In genomic region chr6:104161960-104162669, GRCh38 we compare ENCODE assay signal across 21 cellular contexts.
DNase-seq lines count a peak whose midpoint lies in the region; ATAC-seq and TF ChIP-seq lines count a peak whose summit lies in the region.
"Had no signal": no experiment of that assay in that cellular context is flagged by ENCODE, and none has a peak within 500 bp of the region (broad histone marks: within the 10 kb centered on the region; RNA-seq: fewer than 3 reads in every experiment).

No MANE protein-coding gene starts in this region.

- H3K27ac Mint-ChIP-seq in CD4-positive, alpha-beta memory T cell, result no peak overlapping the region
- H3K27ac Mint-ChIP-seq: activated B cell treated with CpG ODN at 0.5 μM for 24 hours; memory B cell; stimulated activated naive B cell treated with anti-CD40 and anti-IgM and Interleukin-4, amounts not matched to agents 10 μg/mL and 1 μg/mL and 100 μg/mL, for 72 hours had no signal

- no peak overlapping the region for H2BK12ac ChIP-seq in neuronal stem cell (ENCODE audit: low read length)

- H3K23ac ChIP-seq in neuronal stem cell (ENCODE audit: low read depth, low read length, poor library complexity), result no peak overlapping the region

- ATAC-seq in HG03159 (IDR thresholded peaks at IDR 0.05; ENCODE audit: unreplicated experiment) (no peak), HG03196 (IDR thresholded peaks at IDR 0.05; ENCODE audit: unreplicated experiment) (no peak)
- ATAC-seq: stimulated activated naive B cell treated with anti-CD40 and anti-IgM and Interleukin-4, amounts not matched to agents 10 μg/mL and 1 μg/mL and 100 μg/mL, for 72 hours; upper lobe of right lung had no signal

- no peak overlapping the region for H3K9ac ChIP-seq in neuronal stem cell (ENCODE audit: low read depth, low read length, poor library complexity)

- H2BK120ac ChIP-seq in neuronal stem cell (ENCODE audit: low read depth, low read length), result no peak overlapping the region

- intact Hi-C loops in PC-9 (cut with micrococcal nuclease; ENCODE audit: unreplicated experiment), result no loop called here
- intact Hi-C loops in CD4-positive, alpha-beta memory T cell (cut with micrococcal nuclease), result no loop called here

- H2AK5ac ChIP-seq in neuronal stem cell (ENCODE audit: low read depth, low read length), result no peak overlapping the region

- H3K14ac ChIP-seq in neuronal stem cell (ENCODE audit: low read length), result no peak overlapping the region

- H3K4me3 ChIP-seq in PC-9, result no peak overlapping the region
- no peak overlapping the region for H3K4me3 ChIP-seq in epithelial cell of esophagus (ENCODE audit: low read length)
- no peak overlapping the region for H3K4me3 ChIP-seq in neuronal stem cell (ENCODE audit: low read length in 2 of 2)
- H3K4me3 ChIP-seq in CD4-positive, alpha-beta memory T cell (ENCODE audit: low read length in 2 of 2), result no peak overlapping the region
- H3K4me3 ChIP-seq: upper lobe of right lung had no signal

- no peaks in the 10 kb centered on the region for H3K4me1 Mint-ChIP-seq in CD4-positive, alpha-beta memory T cell
- H3K4me1 Mint-ChIP-seq: activated B cell treated with CpG ODN at 0.5 μM for 24 hours; memory B cell; stimulated activated naive B cell treated with anti-CD40 and anti-IgM and Interleukin-4, amounts not matched to agents 10 μg/mL and 1 μg/mL and 100 μg/mL, for 72 hours had no signal

- no peak overlapping the region for H3K4me3 Mint-ChIP-seq in CD4-positive, alpha-beta memory T cell
- H3K4me3 Mint-ChIP-seq: activated B cell treated with CpG ODN at 0.5 μM for 24 hours; memory B cell; stimulated activated naive B cell treated with anti-CD40 and anti-IgM and Interleukin-4, amounts not matched to agents 10 μg/mL and 1 μg/mL and 100 μg/mL, for 72 hours had no signal

- H3K9me3 Mint-ChIP-seq in CD4-positive, alpha-beta memory T cell, result peaks cover 0 to 17% (median 5%) of the 10 kb centered on the region in 8 donors

- DNase-seq in ELR (ENCODE audit: low read depth) (peak; percentile 68), PC-9 (peak in 1 of 2 experiments; percentile 30), epithelial cell of esophagus (ENCODE audit: low read depth) (peak; percentile 63), neuronal stem cell (ENCODE audit: low spot score) (no peak), NCI-H146 (lab: John Stamatoyannopoulos, UW) (no peak)
- DNase-seq in CD4-positive, alpha-beta memory T cell, result no peak
- DNase-seq: activated B cell treated with CpG ODN at 0.5 μM for 24 hours; activated effector memory CD4-positive, alpha-beta T cell treated with Interleukin-2 at 50 U/mL for 16 hours; AML-193; DMS 273 treated with DMSO at 0.1 percent for 48 hours; effector CD4-positive, alpha-beta T cell; KG1; NCI-H1436; small intestine; stimulated activated naive B cell treated with anti-CD40 and anti-IgM and Interleukin-4, amounts not matched to agents 10 μg/mL and 1 μg/mL and 100 μg/mL, for 72 hours; SW 1271; upper lobe of right lung had no signal

- no peak overlapping the region for H2BK5ac ChIP-seq in neuronal stem cell (ENCODE audit: low read length)

- no peaks in the 10 kb centered on the region for H4K20me1 ChIP-seq in PC-9 (ENCODE audit: insufficient read depth)

- H3K27ac ChIP-seq in PC-9 (no peak overlapping the region; the same call in 1 of the 2 replicates), neuronal stem cell (replicated peaks; ENCODE audit: low read length) (no peak overlapping the region)
- H3K27ac ChIP-seq in CD4-positive, alpha-beta memory T cell (ENCODE audit: low read depth, low read length), result no peak overlapping the region
- H3K27ac ChIP-seq: HL-60, upper lobe of right lung had no signal

- TF ChIP-seq CTCF in PC-9 (conservative IDR thresholded peaks at IDR 0.05), result no peak
- TF ChIP-seq CTCF in epithelial cell of esophagus (IDR thresholded peaks at IDR 0.05; ENCODE audit: insufficient read depth, low read depth, low read length, missing control alignments), result no peak

- no peaks in the 10 kb centered on the region for H3K27me3 Mint-ChIP-seq in CD4-positive, alpha-beta memory T cell
- H3K27me3 Mint-ChIP-seq: activated B cell treated with CpG ODN at 0.5 μM for 24 hours; memory B cell; stimulated activated naive B cell treated with anti-CD40 and anti-IgM and Interleukin-4, amounts not matched to agents 10 μg/mL and 1 μg/mL and 100 μg/mL, for 72 hours had no signal

- H3K18ac ChIP-seq in neuronal stem cell (ENCODE audit: low read length), result no peak overlapping the region

- H3K9me2 ChIP-seq in PC-9 (ENCODE audit: insufficient read depth), result no peaks in the 10 kb centered on the region

- no peaks in the 10 kb centered on the region for H3F3A ChIP-seq in PC-9 (ENCODE audit: insufficient read depth, low read depth)

- no peaks in the 10 kb centered on the region for H3K36me3 Mint-ChIP-seq in CD4-positive, alpha-beta memory T cell
- H3K36me3 Mint-ChIP-seq: memory B cell; stimulated activated naive B cell treated with anti-CD40 and anti-IgM and Interleukin-4, amounts not matched to agents 10 μg/mL and 1 μg/mL and 100 μg/mL, for 72 hours had no signal

- no peak overlapping the region for H3K4ac ChIP-seq in neuronal stem cell (ENCODE audit: low read length)

- H3K36me3 ChIP-seq in PC-9 (ENCODE audit: low read depth) (no peaks in the 10 kb centered on the region), neuronal stem cell (replicated peaks in 1 of 2; ENCODE audit: control insufficient read depth in 2 of 2, insufficient read depth in 2 of 2, low read length in 2 of 2) (no peaks in the 10 kb centered on the region)
- H3K36me3 ChIP-seq in CD4-positive, alpha-beta memory T cell (ENCODE audit: insufficient read depth, low read length), result no peaks in the 10 kb centered on the region
- H3K36me3 ChIP-seq: upper lobe of right lung had no signal

- H3K4me1 ChIP-seq in PC-9 (replicated peaks; ENCODE audit: insufficient read depth), result no peaks in the 10 kb centered on the region
- peaks cover 2 to 4% of the 10 kb centered on the region in 2 donors for H3K4me1 ChIP-seq in neuronal stem cell (ENCODE audit: control insufficient read depth in 2 of 2, insufficient read depth in 1 of 2, low read depth in 1 of 2, low read length in 2 of 2)
- H3K4me1 ChIP-seq in CD4-positive, alpha-beta memory T cell (ENCODE audit: insufficient read depth, low read length), result no peaks in the 10 kb centered on the region
- H3K4me1 ChIP-seq: upper lobe of right lung had no signal

- H2AFZ ChIP-seq in PC-9 (0 out of 2 replicates have a peak overlapping the region, but pooled peaks have one; percentile 10), neuronal stem cell (ENCODE audit: low read length) (peak overlapping the region; percentile 81)

- no peak overlapping the region for H2BK15ac ChIP-seq in neuronal stem cell (ENCODE audit: low read length)

- H3K27me3 ChIP-seq in PC-9 (ENCODE audit: insufficient read depth, low read depth) (no peaks in the 10 kb centered on the region), neuronal stem cell (ENCODE audit: control insufficient read depth in 3 of 3, insufficient read depth in 3 of 3, low read depth in 1 of 3, low read length in 3 of 3) (no peaks in the 10 kb centered on the region)
- H3K27me3 ChIP-seq in CD4-positive, alpha-beta memory T cell (ENCODE audit: insufficient read depth, low read length), result no peaks in the 10 kb centered on the region
- H3K27me3 ChIP-seq: upper lobe of right lung had no signal

- WGBS in neuronal stem cell (ENCODE audit: extremely low coverage in 2 of 2, insufficient read length in 2 of 2, insufficient replicate concordance in 1 of 2), 2 donors, result no CpG with 5 or more reads among the region's 5 CpGs

- POLR2A ChIA-PET in PC-9 (lab: Charles Lee; ENCODE audit: unreplicated experiment), result no interaction called here
- POLR2A ChIA-PET in CD4-positive, alpha-beta memory T cell (lab: Charles Lee; ENCODE audit: partially characterized antibody), result no interaction called here

- H3K4me2 ChIP-seq in PC-9, result no peak overlapping the region
- H3K4me2 ChIP-seq in neuronal stem cell (ENCODE audit: insufficient read depth, low read length, poor library complexity, severe bottlenecking), result no peak overlapping the region

- no peaks in the 10 kb centered on the region for H3K79me2 ChIP-seq in PC-9 (ENCODE audit: low read depth)

- CTCF ChIA-PET in PC-9 (lab: Charles Lee), result no interaction called here
- CTCF ChIA-PET in CD4-positive, alpha-beta memory T cell (lab: Charles Lee; ENCODE audit: partially characterized antibody), result no interaction called here

- no peaks in the 10 kb centered on the region for H3K79me1 ChIP-seq in neuronal stem cell (ENCODE audit: low read depth, low read length)

- H3K9me3 ChIP-seq in PC-9 (ENCODE audit: insufficient read depth, low read depth) (peaks cover 4% of the 10 kb centered on the region; the same call in 1 of the 2 replicates), neuronal stem cell (replicated peaks in 1 of 2; ENCODE audit: control insufficient read depth in 2 of 2, insufficient read depth in 1 of 2, low read depth in 1 of 2, low read length in 2 of 2) (no peaks in the 10 kb centered on the region)
- no peaks in the 10 kb centered on the region for H3K9me3 ChIP-seq in CD4-positive, alpha-beta memory T cell (ENCODE audit: control insufficient read depth in 1 of 2, low read length in 2 of 2)

- no peak overlapping the region for H4K91ac ChIP-seq in neuronal stem cell (ENCODE audit: low read depth, low read length, poor library complexity)

- BruUV-seq in PC-9 (replicated peaks; lab: Mats Ljungman, UMichigan), result no TSS peak

- no peak overlapping the region for H4K8ac ChIP-seq in neuronal stem cell (ENCODE audit: low read depth, low read length)

Comparison
In these comparisons a context has a peak if more than half of its experiments do, and no peak if none do; other contexts are left out.
1. DNase-seq: peak in ELR (single experiment) and epithelial cell of esophagus (single experiment); none in neuronal stem cell (single experiment), CD4-positive, alpha-beta memory T cell (0 of 5) and NCI-H146 (single experiment).